ENCODE assay signal across 8 cellular contexts in the genomic region with DNA sequence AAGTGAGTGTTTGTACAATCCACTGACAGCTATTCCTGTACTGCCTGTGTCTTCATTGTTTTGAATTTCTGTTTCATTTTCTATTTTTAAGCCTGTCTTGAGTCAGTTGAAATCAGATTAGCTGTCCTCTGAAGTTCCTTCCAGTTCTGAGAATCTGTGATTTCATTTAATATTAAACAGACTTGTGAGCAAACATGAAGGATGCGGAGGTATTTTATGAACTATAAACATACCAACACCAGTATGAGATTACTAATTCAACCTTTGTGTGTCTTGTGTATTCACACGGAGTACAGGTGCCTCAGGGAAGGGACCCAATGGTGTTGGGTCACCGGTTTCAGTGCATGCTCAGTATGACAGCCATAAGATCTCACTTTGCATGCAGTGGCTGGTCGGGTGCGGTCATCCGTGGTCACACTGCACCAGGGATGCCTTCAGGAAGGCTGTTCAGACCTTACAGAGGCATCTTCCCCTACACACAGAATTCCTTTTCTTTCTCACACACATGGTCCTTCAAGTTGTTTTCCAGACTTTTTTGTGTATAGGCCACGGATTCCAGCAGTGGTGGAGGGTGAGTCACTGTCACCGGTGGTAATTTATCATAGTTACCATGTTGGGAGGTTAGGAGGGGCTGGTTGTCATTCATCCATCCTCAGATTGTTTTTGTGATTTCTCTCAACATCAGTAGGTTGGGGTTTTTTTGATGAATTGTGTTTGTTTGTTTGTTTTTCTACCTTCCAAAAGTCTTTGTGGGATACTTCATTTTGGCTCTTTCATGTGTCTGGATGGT.
A peak's percentile ranks its signal among the peaks of the same experiment; 100 is the strongest.
DNase-seq lines count a peak whose midpoint lies in the region; ATAC-seq and TF ChIP-seq lines count a peak whose summit lies in the region.

No MANE protein-coding gene starts in this region.

- H4K20me1 ChIP-seq in SK-N-SH (ENCODE audit: insufficient read depth): no peaks in the 10 kb centered on the region

- no peaks in the 10 kb centered on the region for H3K79me2 ChIP-seq in SK-N-SH (ENCODE audit: insufficient read depth)

- TF ChIP-seq CTCF in spleen (IDR thresholded peaks at IDR 0.05 in 8 of 11, conservative IDR thresholded peaks at IDR 0.05 in 3 of 11): no peak
- no peak for TF ChIP-seq CTCF in WERI-Rb-1 (IDR thresholded peaks at IDR 0.05; ENCODE audit: low read depth, low read length)
- TF ChIP-seq CTCF in SK-N-SH (IDR thresholded peaks at IDR 0.05): no peak

- H3K36me3 ChIP-seq in spleen (no peaks in the 10 kb centered on the region), WERI-Rb-1 (no peaks in the 10 kb centered on the region), SK-N-SH (replicated peaks in 1 of 2; ENCODE audit: control insufficient read depth in 1 of 2, insufficient read depth in 2 of 2, low read length in 1 of 2) (no peaks in the 10 kb centered on the region)

- H3K4me3 ChIP-seq in spleen (no peak overlapping the region), WERI-Rb-1 (ENCODE audit: low read depth, low read length) (no peak overlapping the region), SK-N-SH (ENCODE audit: low read depth in 2 of 2, low read length in 1 of 2) (no peak overlapping the region)

- peaks cover 1% of the 10 kb centered on the region for H3K36me3 Mint-ChIP-seq in activated CD4-positive, alpha-beta T cell treated with anti-CD3 and anti-CD28 coated beads, Interleukin-2, amount 10 ng/mL, durations not matched to agents 24 days and 14 days (ENCODE audit: low read depth)

- H3K4me3 Mint-ChIP-seq in activated CD4-positive, alpha-beta T cell treated with anti-CD3 and anti-CD28 coated beads, Interleukin-2, amount 10 ng/mL, durations not matched to agents 24 days and 14 days: peak overlapping the region; percentile 72

- H3K27me3 Mint-ChIP-seq in activated CD4-positive, alpha-beta T cell treated with anti-CD3 and anti-CD28 coated beads, Interleukin-2, amount 10 ng/mL, durations not matched to agents 24 days and 14 days: no peaks in the 10 kb centered on the region

- DNase-seq in activated CD4-positive, alpha-beta T cell treated with anti-CD3 and anti-CD28 coated beads, Interleukin-2, amount 10 ng/mL, durations not matched to agents 24 days and 14 days: peak; percentile 72
- no peak for DNase-seq in activated CD4-positive, alpha-beta T cell treated with anti-CD3 and anti-CD28 coated beads for 4 hours
- DNase-seq in spleen: peak; percentile 64
- no peak for DNase-seq in WERI-Rb-1
- DNase-seq in NCI-H128 (lab: John Stamatoyannopoulos, UW; ENCODE audit: unreplicated experiment): no peak
- no peak for DNase-seq in SK-N-SH

- no peaks in the 10 kb centered on the region for H3K9me3 ChIP-seq in spleen
- H3K9me3 ChIP-seq in WERI-Rb-1 (ENCODE audit: severe bottlenecking): no peaks in the 10 kb centered on the region
- H3K9me3 ChIP-seq in SK-N-SH: no peaks in the 10 kb centered on the region

- no peaks in the 10 kb centered on the region for H3K9me3 Mint-ChIP-seq in activated CD4-positive, alpha-beta T cell treated with anti-CD3 and anti-CD28 coated beads, Interleukin-2, amount 10 ng/mL, durations not matched to agents 24 days and 14 days

- POLR2A ChIA-PET in SK-N-SH (lab: Yijun Ruan, JAX): no interaction called here

- peaks cover 54% of the 10 kb centered on the region for H3K4me1 Mint-ChIP-seq in activated CD4-positive, alpha-beta T cell treated with anti-CD3 and anti-CD28 coated beads, Interleukin-2, amount 10 ng/mL, durations not matched to agents 24 days and 14 days

- no peak for TF ChIP-seq EP300 in SK-N-SH (IDR thresholded peaks at IDR 0.05; ENCODE audit: borderline replicate concordance in 1 of 2, low read depth in 1 of 2, low read length in 1 of 2)

- H2AFZ ChIP-seq in SK-N-SH (ENCODE audit: low read depth): no peak overlapping the region

- H3K27me3 ChIP-seq in spleen (replicated peaks in 1 of 7) (peaks cover 0 to 46% (median 11%) of the 10 kb centered on the region in 7 donors), WERI-Rb-1 (ENCODE audit: insufficient read depth, low read depth, severe bottlenecking) (no peaks in the 10 kb centered on the region), SK-N-SH (ENCODE audit: insufficient read depth) (no peaks in the 10 kb centered on the region)

- WGBS in spleen, 5 donors: 54 to 79% (median 65%) methylated on average over 8 of the region's 8 CpGs
- WGBS in SK-N-SH (ENCODE audit: low lambda C conversion rate): 52% methylated on average over 8 of the region's 8 CpGs

- H3F3A ChIP-seq in SK-N-SH (replicated peaks; ENCODE audit: insufficient read depth): no peaks in the 10 kb centered on the region

- no peaks in the 10 kb centered on the region for H3K9me2 ChIP-seq in SK-N-SH

- no peak overlapping the region for H3K4me2 ChIP-seq in SK-N-SH

- TF ChIP-seq POLR2A in spleen (IDR thresholded peaks at IDR 0.05): no peak

- TF ChIP-seq RAD21 in SK-N-SH (IDR thresholded peaks at IDR 0.05; ENCODE audit: low read length): no peak

- CTCF ChIA-PET in SK-N-SH (lab: Yijun Ruan, JAX): interaction anchor here (0.7 to 0.8 kb wide), 2 partner anchors 94 to 380 kb away, joined by 3 to 4 read pairs; no protein-coding TSS in a partner anchor

- H3K27ac Mint-ChIP-seq in activated CD4-positive, alpha-beta T cell treated with anti-CD3 and anti-CD28 coated beads, Interleukin-2, amount 10 ng/mL, durations not matched to agents 24 days and 14 days: peak overlapping the region; percentile 84

- intact Hi-C loops in activated CD4-positive, alpha-beta T cell treated with anti-CD3 and anti-CD28 coated beads, Interleukin-2, amount 10 ng/mL, durations not matched to agents 24 days and 14 days (cut with micrococcal nuclease): loop anchor here (5.0 to 10.0 kb wide), 2 partner anchors 104 to 733 kb away; a partner anchor contains a TSS
- intact Hi-C loops in spleen (cut with DNase I; ENCODE audit: low total_unique reads): no loop called here

- peak overlapping the region in 5 of 8 donors; percentile 16 to 76 (median 48) for H3K27ac ChIP-seq in spleen
- H3K27ac ChIP-seq in WERI-Rb-1: no peak overlapping the region
- no peak overlapping the region for H3K27ac ChIP-seq in SK-N-SH (ENCODE audit: low read depth in 2 of 2, low read length in 1 of 2)

- H3K4me1 ChIP-seq in spleen (peaks cover 0 to 55% (median 40%) of the 10 kb centered on the region in 6 donors), SK-N-SH (ENCODE audit: control insufficient read depth in 1 of 2, insufficient read depth in 2 of 2, low read depth in 1 of 2, low read length in 1 of 2) (peaks cover 0 to 13% of the 10 kb centered on the region in 2 experiments; a peak in 1 of 4 replicates)

- no peak overlapping the region for H3K9ac ChIP-seq in SK-N-SH

- ATAC-seq in GM21786 (IDR thresholded peaks at IDR 0.05; ENCODE audit: unreplicated experiment) (peak; percentile 79), HG03575 (IDR thresholded peaks at IDR 0.05; ENCODE audit: extremely low read depth, insufficient number of reproducible peaks, low FRiP score, unreplicated experiment) (peak; percentile 60)

TF ChIP-seq in SK-N-SH, 30 proteins besides CTCF, POLR2A, EP300 and RAD21:
- no peak for TF ChIP-seq YY1 (IDR thresholded peaks at IDR 0.05; ENCODE audit: low read depth)
- TF ChIP-seq, protein P1, sequence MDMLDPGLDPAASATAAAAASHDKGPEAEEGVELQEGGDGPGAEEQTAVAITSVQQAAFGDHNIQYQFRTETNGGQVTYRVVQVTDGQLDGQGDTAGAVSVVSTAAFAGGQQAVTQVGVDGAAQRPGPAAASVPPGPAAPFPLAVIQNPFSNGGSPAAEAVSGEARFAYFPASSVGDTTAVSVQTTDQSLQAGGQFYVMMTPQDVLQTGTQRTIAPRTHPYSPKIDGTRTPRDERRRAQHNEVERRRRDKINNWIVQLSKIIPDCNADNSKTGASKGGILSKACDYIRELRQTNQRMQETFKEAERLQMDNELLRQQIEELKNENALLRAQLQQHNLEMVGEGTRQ (IDR thresholded peaks at IDR 0.05; ENCODE audit: borderline replicate concordance, low read depth, low read length): no peak
- no peak for TF ChIP-seq TEAD4 (IDR thresholded peaks at IDR 0.05; ENCODE audit: borderline replicate concordance, insufficient read depth)
- no peak for TF ChIP-seq RXRA (IDR thresholded peaks at IDR 0.05; ENCODE audit: borderline replicate concordance, low read depth)
- TF ChIP-seq EZH2phosphoT487 (IDR thresholded peaks at IDR 0.05; ENCODE audit: borderline replicate concordance, low read depth): no peak
- no peak for TF ChIP-seq FOXJ3 (CRISPR knock-in tag; IDR thresholded peaks at IDR 0.05)
- TF ChIP-seq, protein P2, sequence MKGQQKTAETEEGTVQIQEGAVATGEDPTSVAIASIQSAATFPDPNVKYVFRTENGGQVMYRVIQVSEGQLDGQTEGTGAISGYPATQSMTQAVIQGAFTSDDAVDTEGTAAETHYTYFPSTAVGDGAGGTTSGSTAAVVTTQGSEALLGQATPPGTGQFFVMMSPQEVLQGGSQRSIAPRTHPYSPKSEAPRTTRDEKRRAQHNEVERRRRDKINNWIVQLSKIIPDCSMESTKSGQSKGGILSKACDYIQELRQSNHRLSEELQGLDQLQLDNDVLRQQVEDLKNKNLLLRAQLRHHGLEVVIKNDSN (IDR thresholded peaks at IDR 0.05; ENCODE audit: borderline replicate concordance, low read depth): no peak
- TF ChIP-seq SMC3 (IDR thresholded peaks at IDR 0.05; ENCODE audit: low read depth, low read length): no peak
- no peak for TF ChIP-seq GATA2 (CRISPR knock-in tag; IDR thresholded peaks at IDR 0.05)
- TF ChIP-seq NRF1 (IDR thresholded peaks at IDR 0.05; ENCODE audit: low read depth, low read length): no peak
- no peak for TF ChIP-seq FOXM1 (IDR thresholded peaks at IDR 0.05; ENCODE audit: low read depth)
- no peak for TF ChIP-seq FOSL2 (IDR thresholded peaks at IDR 0.05; ENCODE audit: borderline replicate concordance, low read depth)
- no peak for TF ChIP-seq SIN3A (IDR thresholded peaks at IDR 0.05; ENCODE audit: borderline replicate concordance, low read depth, low read length)

Comparison
In these comparisons a context has a peak if more than half of its experiments do, and no peak if none do; other contexts are left out.
1. DNase-seq: peak in activated CD4-positive, alpha-beta T cell treated with anti-CD3 and anti-CD28 coated beads, Interleukin-2, amount 10 ng/mL, durations not matched to agents 24 days and 14 days (single experiment) and spleen (single experiment); none in activated CD4-positive, alpha-beta T cell treated with anti-CD3 and anti-CD28 coated beads for 4 hours (0 of 2), WERI-Rb-1 (single experiment), NCI-H128 (single experiment) and SK-N-SH (single experiment).
2. H3K27ac ChIP-seq: peak in spleen (5 of 8); none in WERI-Rb-1 (single experiment) and SK-N-SH (0 of 2).